Comparison of ENCODE assay signal across 1 cellular context in the genomic region with DNA sequence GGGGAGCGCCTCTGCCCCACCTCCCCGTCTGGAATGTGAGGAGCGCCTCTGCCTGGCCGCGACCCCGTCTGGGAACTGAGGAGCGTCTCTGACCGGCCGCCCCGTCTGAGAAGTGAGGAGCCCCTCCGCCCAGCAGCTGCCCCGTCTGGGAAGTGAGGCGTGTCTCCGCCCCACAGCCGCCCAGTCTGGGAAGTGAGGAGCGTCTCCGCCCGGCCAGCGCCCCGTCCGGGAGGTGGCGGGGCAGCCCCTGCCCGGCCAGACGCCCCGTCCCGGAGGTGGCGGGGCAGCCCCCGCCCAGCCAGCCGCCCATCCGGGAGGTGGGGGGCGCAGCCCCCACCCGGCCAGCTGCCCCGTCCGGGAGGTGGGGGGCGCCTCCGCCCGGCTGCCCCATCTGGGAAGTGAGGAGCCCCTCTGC. TPM values are rescaled to one million over a fixed set of nuclear protein-coding genes. Genes with fewer than 3 reads are reported as not detected.
"Had no signal": no experiment of that assay in that cellular context is flagged by ENCODE, and none has a peak within 500 bp of the region (broad histone marks: within the 10 kb centered on the region; RNA-seq: fewer than 3 reads in every experiment).

No MANE protein-coding gene starts in this region.

RNA-seq across cellular contexts. Expression of a gene that starts 42.8 kb away (rescaled TPM):
- polyA plus RNA-seq: K562 had no signal
